In the genomic region with DNA sequence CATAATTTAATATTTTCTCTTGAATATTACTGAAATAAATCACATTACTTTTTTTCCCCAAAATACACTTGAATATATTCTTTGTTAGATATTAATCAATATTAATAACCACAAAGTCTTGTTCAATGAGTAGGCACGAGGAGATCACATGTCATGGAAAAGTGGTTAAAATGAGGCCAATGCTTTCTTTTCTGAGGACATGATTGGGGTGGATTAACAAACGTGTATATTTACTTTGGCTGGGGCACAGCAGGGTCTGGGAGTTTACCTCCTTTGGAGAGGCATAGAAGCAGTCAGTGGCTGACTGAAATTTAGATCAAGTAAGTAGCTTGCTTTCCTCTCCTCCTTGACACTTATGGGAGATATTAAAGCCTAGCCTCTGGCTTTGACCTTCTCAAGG, we compare ENCODE assay signal across 29 cellular contexts.
DNase-seq lines count a peak whose midpoint lies in the region; ATAC-seq lines count a peak whose summit lies in the region.
"Had no signal": no experiment of that assay in that cellular context is flagged by ENCODE, and none has a peak within 500 bp of the region (broad histone marks: within the 10 kb centered on the region; RNA-seq: fewer than 3 reads in every experiment).

No MANE protein-coding gene starts in this region.

- ATAC-seq in activated CD8-positive, alpha-beta T cell treated with anti-CD3 and anti-CD28 coated beads, Interleukin-2, amount 10 ng/mL, durations not matched to agents 7 days and 5 days: no peak
- ATAC-seq: A549; activated naive CD4-positive, alpha-beta T cell treated with anti-CD3 and anti-CD28 coated beads, Interleukin-2, amount 50 U/mL, for 72 hours; gastroesophageal sphincter; left cardiac atrium; sciatic nerve; stimulated activated memory B cell treated with anti-CD40 and anti-IgM and Interleukin-4, amounts not matched to agents 10 μg/mL and 1 μg/mL and 100 μg/mL, for 72 hours had no signal

- peak; percentile 31 for DNase-seq in DMS53 (lab: John Stamatoyannopoulos, UW)
- peak; percentile 84 for DNase-seq in NCI-H1092 (lab: John Stamatoyannopoulos, UW)
- peak; percentile 90 for DNase-seq in NCI-H69 (lab: John Stamatoyannopoulos, UW)
- peak; percentile 60 for DNase-seq in astrocyte of the hippocampus (ENCODE audit: low read depth, low spot score)
- DNase-seq in retina: no peak
- no peak for DNase-seq in OCI-M1 (lab: John Stamatoyannopoulos, UW)
- no peak for DNase-seq in activated CD8-positive, alpha-beta T cell treated with anti-CD3 and anti-CD28 coated beads, Interleukin-2, amount 10 ng/mL, durations not matched to agents 7 days and 5 days
- DNase-seq in foreskin melanocyte: no peak
- DNase-seq: activated CD4-positive, alpha-beta T cell treated with anti-CD3 and anti-CD28 coated beads, Interleukin-2, amount 50 U/mL, for 48 hours; activated CD8-positive, alpha-beta memory T cell treated with anti-CD3 and anti-CD28 coated beads, Interleukin-2, amount 50 U/mL, for 48 hours; anterior cingulate cortex; CD4-positive, alpha-beta memory T cell; central memory CD4-positive, alpha-beta T cell; dermis blood vessel endothelial cell; H7; left cardiac atrium; mesendoderm; NCI-H1694 treated with DMSO at 0.1 percent for 48 hours; Peyer's patch; stimulated activated CD4-positive, alpha-beta T cell treated with anti-CD3 and anti-CD28 coated beads, Interleukin-4, amount 100 ng/mL, for 24 hours; substantia nigra; T-helper 1 cell had no signal

- no peak overlapping the region for H3K4me3 Mint-ChIP-seq in activated CD8-positive, alpha-beta T cell treated with anti-CD3 and anti-CD28 coated beads, Interleukin-2, amount 10 ng/mL, durations not matched to agents 7 days and 5 days
- H3K4me3 Mint-ChIP-seq: CD4-positive, alpha-beta memory T cell; stimulated activated memory B cell treated with anti-CD40 and anti-IgM and Interleukin-4, amounts not matched to agents 10 μg/mL and 1 μg/mL and 100 μg/mL, for 72 hours; type B pancreatic cell had no signal

- no peaks in the 10 kb centered on the region for H3K4me1 Mint-ChIP-seq in activated CD8-positive, alpha-beta T cell treated with anti-CD3 and anti-CD28 coated beads, Interleukin-2, amount 10 ng/mL, durations not matched to agents 7 days and 5 days (ENCODE audit: low read depth)
- H3K4me1 Mint-ChIP-seq: stimulated activated memory B cell treated with anti-CD40 and anti-IgM and Interleukin-4, amounts not matched to agents 10 μg/mL and 1 μg/mL and 100 μg/mL, for 72 hours had no signal

- POLR2A ChIA-PET in activated CD8-positive, alpha-beta T cell treated with anti-CD3 and anti-CD28 coated beads, Interleukin-2, amount 10 ng/mL, durations not matched to agents 7 days and 5 days (lab: Charles Lee): no interaction called here

- no peaks in the 10 kb centered on the region for H3K36me3 Mint-ChIP-seq in activated CD8-positive, alpha-beta T cell treated with anti-CD3 and anti-CD28 coated beads, Interleukin-2, amount 10 ng/mL, durations not matched to agents 7 days and 5 days (ENCODE audit: low read depth)
- H3K36me3 Mint-ChIP-seq: stimulated activated memory B cell treated with anti-CD40 and anti-IgM and Interleukin-4, amounts not matched to agents 10 μg/mL and 1 μg/mL and 100 μg/mL, for 72 hours; type B pancreatic cell had no signal

- CTCF ChIA-PET in activated CD8-positive, alpha-beta T cell treated with anti-CD3 and anti-CD28 coated beads, Interleukin-2, amount 10 ng/mL, durations not matched to agents 7 days and 5 days (lab: Charles Lee): no interaction called here

- H3K27me3 Mint-ChIP-seq in activated CD8-positive, alpha-beta T cell treated with anti-CD3 and anti-CD28 coated beads, Interleukin-2, amount 10 ng/mL, durations not matched to agents 7 days and 5 days (ENCODE audit: low read depth): no peaks in the 10 kb centered on the region
- H3K27me3 Mint-ChIP-seq: CD4-positive, alpha-beta memory T cell; stimulated activated memory B cell treated with anti-CD40 and anti-IgM and Interleukin-4, amounts not matched to agents 10 μg/mL and 1 μg/mL and 100 μg/mL, for 72 hours; type B pancreatic cell had no signal

- no peak overlapping the region for H3K27ac Mint-ChIP-seq in activated CD8-positive, alpha-beta T cell treated with anti-CD3 and anti-CD28 coated beads, Interleukin-2, amount 10 ng/mL, durations not matched to agents 7 days and 5 days
- H3K27ac Mint-ChIP-seq: activated naive CD4-positive, alpha-beta T cell treated with anti-CD3 and anti-CD28 coated beads, Interleukin-2, amount 50 U/mL, for 72 hours; activated T-helper 2 cell treated with anti-CD3 and anti-CD28 coated beads, Interferon-gamma antibody, Interleukin-2, Interleukin-4, amounts not matched to agents 10 μg/mL and 5 μg/mL and 100 μg/mL, durations not matched to agents 14 hours and 24 hours and 36 hours; CD4-positive, alpha-beta memory T cell; stimulated activated memory B cell treated with anti-CD40 and anti-IgM and Interleukin-4, amounts not matched to agents 10 μg/mL and 1 μg/mL and 100 μg/mL, for 72 hours; type B pancreatic cell had no signal

- peaks cover 10% of the 10 kb centered on the region for H3K9me3 Mint-ChIP-seq in activated CD8-positive, alpha-beta T cell treated with anti-CD3 and anti-CD28 coated beads, Interleukin-2, amount 10 ng/mL, durations not matched to agents 7 days and 5 days (ENCODE audit: insufficient read depth)
- H3K9me3 Mint-ChIP-seq: activated naive CD4-positive, alpha-beta T cell treated with anti-CD3 and anti-CD28 coated beads, Interleukin-2, amount 50 U/mL, for 72 hours; type B pancreatic cell had no signal

Comparison
In these comparisons a context has a peak if more than half of its experiments do, and no peak if none do; other contexts are left out.
1. DNase-seq: peak in DMS53 (single experiment), NCI-H1092 (single experiment), NCI-H69 (single experiment) and astrocyte of the hippocampus (single experiment); none in retina (single experiment), OCI-M1 (single experiment), activated CD8-positive, alpha-beta T cell treated with anti-CD3 and anti-CD28 coated beads, Interleukin-2, amount 10 ng/mL, durations not matched to agents 7 days and 5 days (single experiment) and foreskin melanocyte (single experiment).